In genomic region chr19:42074513-42075363, GRCh38 we compare ENCODE assay signal across 8 cellular contexts. TPM values are rescaled to one million over a fixed set of nuclear protein-coding genes. Genes with fewer than 3 reads are reported as not detected.
DNase-seq lines count a peak whose midpoint lies in the region; ATAC-seq and TF ChIP-seq lines count a peak whose summit lies in the region.

No MANE protein-coding gene starts in this region.

- intact Hi-C loops in right cardiac atrium (cut with DNase I) = no loop called here

- WGBS in right cardiac atrium = 67% methylated on average over 27 of the region's 27 CpGs

- H3K27ac ChIP-seq in right cardiac atrium (ENCODE audit: low read length) = peak overlapping the region; percentile 96
- H3K27ac ChIP-seq in skin epidermis = peak overlapping the region; percentile 87 to 99 (median 95)

- no peaks in the 10 kb centered on the region for H3K27me3 ChIP-seq in right cardiac atrium (ENCODE audit: control insufficient read depth, insufficient read depth)

- H3K4me1 ChIP-seq in right cardiac atrium (ENCODE audit: control insufficient read depth, insufficient read depth, low read length) = no peaks in the 10 kb centered on the region

- ATAC-seq in right cardiac atrium (peak in 1 of 2 donors; percentile 4), HG03439 (IDR thresholded peaks at IDR 0.05; ENCODE audit: unreplicated experiment) (no peak), GM18519 (IDR thresholded peaks at IDR 0.05; ENCODE audit: low FRiP score, unreplicated experiment) (no peak)

- H3K4me3 ChIP-seq in AG10803 (ENCODE audit: low read length) = peak overlapping the region; percentile 92
- peak overlapping the region; percentile 88 for H3K4me3 ChIP-seq in HFF-Myc (replicated peaks; ENCODE audit: low read depth, low read length)
- peak overlapping the region; percentile 64 for H3K4me3 ChIP-seq in right cardiac atrium (ENCODE audit: low read length)
- H3K4me3 ChIP-seq in skin epidermis = peak overlapping the region; percentile 45 to 96 (median 92)

- no peaks in the 10 kb centered on the region for H3K9me3 ChIP-seq in right cardiac atrium (ENCODE audit: control insufficient read depth, low read length)

- DNase-seq in AG10803 (ENCODE audit: low read depth) (no peak), HFF-Myc (ENCODE audit: extremely low read depth, low read depth) (no peak), right cardiac atrium (no peak), HuH-7.5 (ENCODE audit: low spot score) (no peak)
- DNase-seq in activated T-cell treated with anti-CD3 and anti-CD28 coated beads, Interleukin-2, amount 50 U/mL, for 48 hours = peak; percentile 51 to 53

- no peak for TF ChIP-seq CTCF in AG10803 (conservative IDR thresholded peaks at IDR 0.05; ENCODE audit: low read length)
- TF ChIP-seq CTCF in HFF-Myc (IDR thresholded peaks at IDR 0.05; ENCODE audit: low read depth, low read length, missing control alignments) = no peak

RNA-seq across cellular contexts. Expression of gene ZNF574, which starts 1.2 kb away (rescaled TPM):
- 1 to 10 TPM; 8.4 to 9.3 (median 8.5) TPM for total RNA-seq in right cardiac atrium
- polyA plus RNA-seq in right cardiac atrium = 5.2 TPM

RNA-seq across cellular contexts. Expression of gene GRIK5, which starts 4.7 kb away (rescaled TPM):
- 10 to 100 TPM; 12.5 to 18.3 (median 14.6) TPM for total RNA-seq in right cardiac atrium
- 8.9 TPM for polyA plus RNA-seq in right cardiac atrium

RNA-seq across cellular contexts. Expression of gene POU2F2, which starts 57.5 kb away (rescaled TPM):
- total RNA-seq in right cardiac atrium = 1 to 10 TPM; 1.4 to 1.6 (median 1.6) TPM
- 0.77 TPM for polyA plus RNA-seq in right cardiac atrium

Comparison
In these comparisons a context has a peak if more than half of its experiments do, and no peak if none do; other contexts are left out.
1. DNase-seq: peak in activated T-cell treated with anti-CD3 and anti-CD28 coated beads, Interleukin-2, amount 50 U/mL, for 48 hours (2 of 2); none in AG10803 (single experiment), HFF-Myc (single experiment), right cardiac atrium (0 of 3) and HuH-7.5 (single experiment).
2. Peak in every context shown above with its lines, with median percentiles within 50 percentile points of each other: H3K4me3 ChIP-seq.